ENCODE assay signal across 11 cellular contexts in the genomic region with DNA sequence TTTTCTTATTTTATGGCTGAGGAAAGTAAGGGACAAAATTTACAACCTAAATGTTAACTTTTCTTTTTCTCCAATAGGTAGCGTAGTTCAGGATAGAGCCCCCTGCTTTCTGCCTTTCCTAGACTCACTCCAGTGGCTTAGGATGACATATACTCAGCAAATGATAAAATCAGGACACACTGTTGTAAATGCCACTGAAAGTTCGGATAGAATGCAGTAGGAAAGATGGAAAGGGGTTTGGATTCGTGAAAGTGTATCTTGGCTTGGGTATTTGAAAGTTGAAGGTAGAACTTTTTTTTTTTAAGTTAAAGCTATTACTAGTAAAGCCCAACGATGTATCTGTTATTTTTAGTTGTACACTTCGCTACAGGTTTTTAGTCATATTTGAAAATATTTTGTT.
"Had no signal": no experiment of that assay in that cellular context is flagged by ENCODE, and none has a peak within 500 bp of the region (broad histone marks: within the 10 kb centered on the region; RNA-seq: fewer than 3 reads in every experiment).

No MANE protein-coding gene starts in this region.

- H3K27ac ChIP-seq: foreskin keratinocyte, tibial artery had no signal

- H3K9me3 Mint-ChIP-seq: activated naive CD4-positive, alpha-beta T cell treated with anti-CD3 and anti-CD28 coated beads, Interleukin-2, amount 50 U/mL, for 24 hours; activated T-helper 17 cell treated with anti-CD3 and anti-CD28 coated beads, Interleukin-2, amount 50 U/mL, for 72 hours; T-cell had no signal

- DNase-seq: activated CD4-positive, alpha-beta T cell treated with anti-CD3 and anti-CD28 coated beads for 48 hours; activated CD8-positive, alpha-beta T cell treated with anti-CD3 and anti-CD28 coated beads, Interleukin-2, amount 10 ng/mL, durations not matched to agents 7 days and 5 days; amygdala; foreskin keratinocyte; posterior cingulate gyrus; small intestine; T-cell; tibial artery had no signal

- H3K4me3 Mint-ChIP-seq: activated CD8-positive, alpha-beta T cell treated with anti-CD3 and anti-CD28 coated beads, Interleukin-2, amount 10 ng/mL, durations not matched to agents 7 days and 5 days; activated naive CD4-positive, alpha-beta T cell treated with anti-CD3 and anti-CD28 coated beads, Interleukin-2, amount 50 U/mL, for 24 hours had no signal

- H3K36me3 Mint-ChIP-seq: activated naive CD4-positive, alpha-beta T cell treated with anti-CD3 and anti-CD28 coated beads, Interleukin-2, amount 50 U/mL, for 24 hours had no signal

- ATAC-seq: activated CD8-positive, alpha-beta T cell treated with anti-CD3 and anti-CD28 coated beads, Interleukin-2, amount 10 ng/mL, durations not matched to agents 7 days and 5 days; activated T-helper 17 cell treated with anti-CD3 and anti-CD28 coated beads, Interleukin-2, amount 50 U/mL, for 72 hours; esophagus mucosa; foreskin keratinocyte; T-cell had no signal

- H3K27me3 ChIP-seq: foreskin keratinocyte, tibial artery had no signal

- H3K27ac Mint-ChIP-seq: activated CD8-positive, alpha-beta T cell treated with anti-CD3 and anti-CD28 coated beads, Interleukin-2, amount 10 ng/mL, durations not matched to agents 7 days and 5 days; activated naive CD4-positive, alpha-beta T cell treated with anti-CD3 and anti-CD28 coated beads, Interleukin-2, amount 50 U/mL, for 24 hours; activated T-helper 17 cell treated with anti-CD3 and anti-CD28 coated beads, Interleukin-2, amount 50 U/mL, for 72 hours; T-cell had no signal

- H3K4me3 ChIP-seq: tibial artery had no signal

- H3K27me3 Mint-ChIP-seq: activated naive CD4-positive, alpha-beta T cell treated with anti-CD3 and anti-CD28 coated beads, Interleukin-2, amount 50 U/mL, for 24 hours; activated T-helper 17 cell treated with anti-CD3 and anti-CD28 coated beads, Interleukin-2, amount 50 U/mL, for 72 hours had no signal

- H3K9me3 ChIP-seq: tibial artery had no signal
